Comparison of ENCODE assay signal across 15 cellular contexts in the genomic region with DNA sequence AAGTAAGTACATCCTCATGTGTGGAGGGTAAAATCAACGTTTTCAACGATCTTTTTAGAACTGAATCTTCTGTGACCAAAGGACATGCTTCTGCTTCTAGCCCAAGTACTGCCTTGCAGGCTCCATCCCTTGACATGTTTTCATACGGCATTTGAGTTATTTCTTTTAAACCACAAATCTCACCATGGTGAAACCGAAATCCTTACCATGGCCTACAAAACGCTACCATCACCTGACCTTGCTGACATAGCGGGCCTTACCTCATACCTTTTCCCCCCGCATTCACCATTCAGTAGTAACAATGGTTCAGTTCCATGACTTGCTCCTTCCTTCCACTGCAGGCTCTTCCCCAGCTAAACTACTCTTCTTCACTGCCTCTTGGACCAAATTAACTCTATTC. TPM values are rescaled to one million over a fixed set of nuclear protein-coding genes. Genes with fewer than 3 reads are reported as not detected.
DNase-seq lines count a peak whose midpoint lies in the region; ATAC-seq and TF ChIP-seq lines count a peak whose summit lies in the region.
"Had no signal": no experiment of that assay in that cellular context is flagged by ENCODE, and none has a peak within 500 bp of the region (broad histone marks: within the 10 kb centered on the region; RNA-seq: fewer than 3 reads in every experiment).

No MANE protein-coding gene starts in this region.

- H3K36me3 ChIP-seq in KMS-11 (ENCODE audit: insufficient read depth) = no peaks in the 10 kb centered on the region

- TF ChIP-seq CTCF in KMS-11 (conservative IDR thresholded peaks at IDR 0.05; ENCODE audit: low read depth, low read length) = no peak

- H3K4me2 ChIP-seq in KMS-11 = peak overlapping the region; percentile 67

- H2AFZ ChIP-seq in KMS-11 (ENCODE audit: low read depth) = no peak overlapping the region

- peaks cover 32% of the 10 kb centered on the region for H4K20me1 ChIP-seq in KMS-11 (ENCODE audit: insufficient read depth)

- no peaks in the 10 kb centered on the region for H3K9me3 Mint-ChIP-seq in activated T-cell treated with anti-CD3 and anti-CD28 coated beads, Interleukin-2, amount 50 U/mL, for 24 hours
- no peaks in the 10 kb centered on the region for H3K9me3 Mint-ChIP-seq in activated naive CD8-positive, alpha-beta T cell treated with anti-CD3 and anti-CD28 coated beads, Interleukin-2, amount 10 ng/mL, durations not matched to agents 7 days and 5 days

- H3K27me3 ChIP-seq in KMS-11 (ENCODE audit: insufficient read depth, low read depth) = no peaks in the 10 kb centered on the region
- H3K27me3 ChIP-seq: ascending aorta had no signal

- no peak for DNase-seq in activated T-cell treated with anti-CD3 and anti-CD28 coated beads, Interleukin-2, amount 50 U/mL, for 24 hours
- DNase-seq in activated T-cell treated with anti-CD3 and anti-CD28 coated beads, Interleukin-2, amount 50 U/mL, for 48 hours = no peak
- no peak for DNase-seq in activated naive CD8-positive, alpha-beta T cell treated with anti-CD3 and anti-CD28 coated beads, Interleukin-2, amount 10 ng/mL, durations not matched to agents 7 days and 5 days
- DNase-seq in posterior vena cava (ENCODE audit: low spot score) = peak; percentile 0
- no peak for DNase-seq in NCI-H1417 (lab: John Stamatoyannopoulos, UW)
- no peak for DNase-seq in amygdala (lab: John Stamatoyannopoulos, UW)
- DNase-seq: islet precursor cell; mammary epithelial cell; NCI-H1694 treated with DMSO at 0.1 percent for 48 hours; retina; stimulated activated naive CD4-positive, alpha-beta T cell treated with Interleukin-2 at 50 U/mL for 16 hours had no signal

- H3K4me1 ChIP-seq in KMS-11 (ENCODE audit: low read depth, poor library complexity, severe bottlenecking) = peaks cover 43% of the 10 kb centered on the region

- intact Hi-C loops in posterior vena cava (cut with DNase I) = no loop called here

- H3K36me3 Mint-ChIP-seq in activated T-cell treated with anti-CD3 and anti-CD28 coated beads, Interleukin-2, amount 50 U/mL, for 24 hours (ENCODE audit: low read depth) = peaks cover 59% of the 10 kb centered on the region
- H3K36me3 Mint-ChIP-seq in activated naive CD8-positive, alpha-beta T cell treated with anti-CD3 and anti-CD28 coated beads, Interleukin-2, amount 10 ng/mL, durations not matched to agents 7 days and 5 days = peaks cover 11% of the 10 kb centered on the region

- H3K9ac ChIP-seq in KMS-11 = no peak overlapping the region

- H3K4me1 Mint-ChIP-seq in activated T-cell treated with anti-CD3 and anti-CD28 coated beads, Interleukin-2, amount 50 U/mL, for 24 hours (ENCODE audit: low read depth) = peaks cover 68% of the 10 kb centered on the region
- H3K4me1 Mint-ChIP-seq in activated naive CD8-positive, alpha-beta T cell treated with anti-CD3 and anti-CD28 coated beads, Interleukin-2, amount 10 ng/mL, durations not matched to agents 7 days and 5 days = peaks cover 51% of the 10 kb centered on the region

- peak overlapping the region; percentile 86 for H3K27ac Mint-ChIP-seq in activated T-cell treated with anti-CD3 and anti-CD28 coated beads, Interleukin-2, amount 50 U/mL, for 24 hours
- peak overlapping the region; percentile 47 for H3K27ac Mint-ChIP-seq in activated naive CD8-positive, alpha-beta T cell treated with anti-CD3 and anti-CD28 coated beads, Interleukin-2, amount 10 ng/mL, durations not matched to agents 7 days and 5 days

- no peak overlapping the region for H3K4me3 ChIP-seq in KMS-11 (IDR thresholded peaks at IDR 0.05; ENCODE audit: insufficient read depth, low read depth, low read length)
- H3K4me3 ChIP-seq: ascending aorta, HAP-1 had no signal

- POLR2A ChIA-PET in activated naive CD8-positive, alpha-beta T cell treated with anti-CD3 and anti-CD28 coated beads, Interleukin-2, amount 10 ng/mL, durations not matched to agents 7 days and 5 days (lab: Charles Lee) = interaction anchor here (2.1 kb wide), 1 partner anchor 45 kb away, joined by 7 read pairs; no protein-coding TSS in a partner anchor

- peak overlapping the region; percentile 76 for H3K4me3 Mint-ChIP-seq in activated T-cell treated with anti-CD3 and anti-CD28 coated beads, Interleukin-2, amount 50 U/mL, for 24 hours
- H3K4me3 Mint-ChIP-seq in activated naive CD8-positive, alpha-beta T cell treated with anti-CD3 and anti-CD28 coated beads, Interleukin-2, amount 10 ng/mL, durations not matched to agents 7 days and 5 days = peak overlapping the region; percentile 88

- no peak for ATAC-seq in activated naive CD8-positive, alpha-beta T cell treated with anti-CD3 and anti-CD28 coated beads, Interleukin-2, amount 10 ng/mL, durations not matched to agents 7 days and 5 days (ENCODE audit: low read depth)
- ATAC-seq in GM21619 (IDR thresholded peaks at IDR 0.05; ENCODE audit: unreplicated experiment) = no peak

- H3K27ac ChIP-seq in KMS-11 = peak overlapping the region; percentile 20; the same call in 1 of the 2 replicates
- H3K27ac ChIP-seq: ascending aorta had no signal

- H3K27me3 Mint-ChIP-seq in activated T-cell treated with anti-CD3 and anti-CD28 coated beads, Interleukin-2, amount 50 U/mL, for 24 hours = no peaks in the 10 kb centered on the region
- no peaks in the 10 kb centered on the region for H3K27me3 Mint-ChIP-seq in activated naive CD8-positive, alpha-beta T cell treated with anti-CD3 and anti-CD28 coated beads, Interleukin-2, amount 10 ng/mL, durations not matched to agents 7 days and 5 days

- peaks cover 45% of the 10 kb centered on the region for H3K79me2 ChIP-seq in KMS-11 (ENCODE audit: insufficient read depth, low read depth)

RNA-seq across cellular contexts. Expression of a gene that starts 3.5 kb away (rescaled TPM):
- total RNA-seq in activated naive CD8-positive, alpha-beta T cell treated with anti-CD3 and anti-CD28 coated beads, Interleukin-2, amount 10 ng/mL, durations not matched to agents 7 days and 5 days = 10 to 100 TPM; 50.0 to 55.0 TPM
- total RNA-seq in posterior vena cava = 10 to 100 TPM; 36.7 to 41.4 TPM
